Comparison of ENCODE assay signal across 26 cellular contexts in genomic region chr1:189434461-189434860, GRCh38.
"Had no signal": no experiment of that assay in that cellular context is flagged by ENCODE, and none has a peak within 500 bp of the region (broad histone marks: within the 10 kb centered on the region; RNA-seq: fewer than 3 reads in every experiment).

No MANE protein-coding gene starts in this region.

- FAIRE-seq: endothelial cell of umbilical vein, islet of Langerhans, pancreas had no signal

- H3K4me3 Mint-ChIP-seq: activated naive CD4-positive, alpha-beta T cell treated with anti-CD3 and anti-CD28 coated beads for 36 hours; activated naive CD8-positive, alpha-beta T cell treated with anti-CD3 and anti-CD28 coated beads, Interleukin-2, amount 10 ng/mL, durations not matched to agents 7 days and 5 days; activated T-cell treated with anti-CD3 and anti-CD28 coated beads, Interleukin-2, amount 50 U/mL, for 24 hours; brain; memory B cell; nephron; T-cell had no signal

- H3K27me3 ChIP-seq: esophagus squamous epithelium, gastroesophageal sphincter, neutrophil, pancreas, upper lobe of right lung had no signal

- H3K36me3 Mint-ChIP-seq: activated naive CD8-positive, alpha-beta T cell treated with anti-CD3 and anti-CD28 coated beads, Interleukin-2, amount 10 ng/mL, durations not matched to agents 7 days and 5 days; brain; memory B cell; T-cell had no signal

- H3K27ac Mint-ChIP-seq: activated naive CD4-positive, alpha-beta T cell treated with anti-CD3 and anti-CD28 coated beads for 36 hours; activated naive CD8-positive, alpha-beta T cell treated with anti-CD3 and anti-CD28 coated beads, Interleukin-2, amount 10 ng/mL, durations not matched to agents 7 days and 5 days; activated T-cell treated with anti-CD3 and anti-CD28 coated beads, Interleukin-2, amount 50 U/mL, for 24 hours; activated T-helper 2 cell treated with anti-CD3 and anti-CD28 coated beads, Interferon-gamma antibody, Interleukin-2, Interleukin-4, amounts not matched to agents 10 μg/mL and 5 μg/mL and 100 μg/mL, durations not matched to agents 14 hours and 24 hours and 36 hours; brain; memory B cell; nephron; T-cell had no signal

- H3K9me3 Mint-ChIP-seq: activated naive CD4-positive, alpha-beta T cell treated with anti-CD3 and anti-CD28 coated beads for 36 hours; activated naive CD8-positive, alpha-beta T cell treated with anti-CD3 and anti-CD28 coated beads, Interleukin-2, amount 10 ng/mL, durations not matched to agents 7 days and 5 days; brain; memory B cell; nephron had no signal

- ATAC-seq: gastroesophageal sphincter; pancreas; psoas muscle; right cardiac atrium; stimulated activated naive CD8-positive, alpha-beta T cell treated with anti-CD3 and anti-CD28 coated beads, Interleukin-15, Interleukin-2, amounts not matched to agents 100 U/mL and 50 U/mL, for 24 hours; T-cell; upper lobe of right lung had no signal

- H3K9me3 ChIP-seq: esophagus squamous epithelium, gastroesophageal sphincter, neutrophil, pancreas, psoas muscle, upper lobe of right lung had no signal

- H3K36me3 ChIP-seq: esophagus squamous epithelium, gastroesophageal sphincter, neutrophil, pancreas, upper lobe of right lung had no signal

- H3K27me3 Mint-ChIP-seq: activated naive CD8-positive, alpha-beta T cell treated with anti-CD3 and anti-CD28 coated beads, Interleukin-2, amount 10 ng/mL, durations not matched to agents 7 days and 5 days; activated T-cell treated with anti-CD3 and anti-CD28 coated beads, Interleukin-2, amount 50 U/mL, for 24 hours; brain; memory B cell; T-cell had no signal

- H3K4me1 Mint-ChIP-seq: activated naive CD8-positive, alpha-beta T cell treated with anti-CD3 and anti-CD28 coated beads, Interleukin-2, amount 10 ng/mL, durations not matched to agents 7 days and 5 days; memory B cell; nephron; T-cell had no signal

- DNase-seq: activated CD4-positive, alpha-beta T cell treated with anti-CD3 and anti-CD28 coated beads for 1 hour; activated CD4-positive, alpha-beta T cell treated with anti-CD3 and anti-CD28 coated beads, Interleukin-2, amount 50 U/mL, for 1 hour; activated naive CD4-positive, alpha-beta T cell treated with anti-CD3 and anti-CD28 coated beads for 36 hours; activated naive CD8-positive, alpha-beta T cell treated with anti-CD3 and anti-CD28 coated beads, Interleukin-2, amount 10 ng/mL, durations not matched to agents 7 days and 5 days; activated T-cell treated with anti-CD3 and anti-CD28 coated beads, Interleukin-2, amount 50 U/mL, for 24 hours; caudate nucleus; dermis blood vessel endothelial cell; effector CD8-positive, alpha-beta T cell; esophagus squamous epithelium; head of caudate nucleus; pancreas; psoas muscle; right cardiac atrium; stimulated activated CD4-positive, alpha-beta T cell treated with anti-CD3 and anti-CD28 coated beads, Interleukin-12 subunit alpha, Interleukin-12 subunit beta, amount 100 ng/mL, for 4 hours; stimulated activated CD4-positive, alpha-beta T cell treated with anti-CD3 and anti-CD28 coated beads, Interleukin-4, amount 100 ng/mL, for 4 hours; stimulated activated naive CD8-positive, alpha-beta T cell treated with anti-CD3 and anti-CD28 coated beads, Interleukin-15, Interleukin-2, amounts not matched to agents 100 U/mL and 50 U/mL, for 24 hours; T-cell; upper lobe of right lung had no signal

- H3K4me3 ChIP-seq: esophagus squamous epithelium, gastroesophageal sphincter, pancreas, psoas muscle, upper lobe of right lung had no signal

- H3K27ac ChIP-seq: esophagus squamous epithelium, gastroesophageal sphincter, neutrophil, pancreas, psoas muscle, upper lobe of right lung had no signal

- H3K4me1 ChIP-seq: gastroesophageal sphincter, pancreas, psoas muscle, upper lobe of right lung had no signal
